ENCODE assay signal across 8 cellular contexts in genomic region chr10:6300106-6300783, GRCh38.
DNase-seq lines count a peak whose midpoint lies in the region; ATAC-seq and TF ChIP-seq lines count a peak whose summit lies in the region.

No MANE protein-coding gene starts in this region.

- peak; percentile 49 for DNase-seq in GM13977 (ENCODE audit: low spot score)
- DNase-seq in LHCN-M2 (ENCODE audit: low read depth) = peak; percentile 34
- no peak for DNase-seq in activated T-helper 1 cell treated with anti-CD3 and anti-CD28 coated beads, Interleukin-12 subunit alpha, Interleukin-12 subunit beta, Interleukin-2, Interleukin-4 antibody, amounts not matched to agents 30 ng/mL and 10 ng/mL and 1 ng/mL, durations not matched to agents 14 hours and 24 hours and 36 hours (ENCODE audit: low spot score)
- DNase-seq in islet precursor cell = peak; percentile 65
- DNase-seq in upper lobe of left lung = peak in 1 of 2 donors; percentile 44
- no peak for DNase-seq in smooth muscle cell (lab: John Stamatoyannopoulos, UW; ENCODE audit: unreplicated experiment)
- DNase-seq in NCI-H2227 (lab: John Stamatoyannopoulos, UW; ENCODE audit: unreplicated experiment) = no peak

- no peaks in the 10 kb centered on the region for H3K27me3 Mint-ChIP-seq in activated T-helper 1 cell treated with anti-CD3 and anti-CD28 coated beads, Interleukin-12 subunit alpha, Interleukin-12 subunit beta, Interleukin-2, Interleukin-4 antibody, amounts not matched to agents 30 ng/mL and 10 ng/mL and 1 ng/mL, durations not matched to agents 14 hours and 24 hours and 36 hours (ENCODE audit: insufficient read depth)

- no peaks in the 10 kb centered on the region for H3K27me3 ChIP-seq in upper lobe of left lung
- no peaks in the 10 kb centered on the region for H3K27me3 ChIP-seq in smooth muscle cell (ENCODE audit: low read depth)

- peak in 1 of 4 donors; percentile 38 for TF ChIP-seq POLR2A in upper lobe of left lung (IDR thresholded peaks at IDR 0.05)

- no peak overlapping the region for H3K4me2 ChIP-seq in smooth muscle cell

- no peaks in the 10 kb centered on the region for H3F3A ChIP-seq in smooth muscle cell (ENCODE audit: low read depth)

- H3K9ac ChIP-seq in smooth muscle cell (ENCODE audit: low read depth) = no peak overlapping the region

- WGBS in upper lobe of left lung, 2 donors = 29 to 46% methylated on average over 14 of the region's 14 CpGs
- WGBS in smooth muscle cell (ENCODE audit: low lambda C conversion rate) = 78% methylated on average over 14 of the region's 14 CpGs

- no peak overlapping the region for H2AFZ ChIP-seq in smooth muscle cell (ENCODE audit: low read depth)

- no peaks in the 10 kb centered on the region for H3K9me3 Mint-ChIP-seq in activated T-helper 1 cell treated with anti-CD3 and anti-CD28 coated beads, Interleukin-12 subunit alpha, Interleukin-12 subunit beta, Interleukin-2, Interleukin-4 antibody, amounts not matched to agents 30 ng/mL and 10 ng/mL and 1 ng/mL, durations not matched to agents 14 hours and 24 hours and 36 hours

- H3K4me3 ChIP-seq in upper lobe of left lung = no peak overlapping the region
- H3K4me3 ChIP-seq in smooth muscle cell = no peak overlapping the region

- no peaks in the 10 kb centered on the region for H3K79me2 ChIP-seq in smooth muscle cell (ENCODE audit: low read depth)

- H3K36me3 Mint-ChIP-seq in activated T-helper 1 cell treated with anti-CD3 and anti-CD28 coated beads, Interleukin-12 subunit alpha, Interleukin-12 subunit beta, Interleukin-2, Interleukin-4 antibody, amounts not matched to agents 30 ng/mL and 10 ng/mL and 1 ng/mL, durations not matched to agents 14 hours and 24 hours and 36 hours (ENCODE audit: low read depth) = peaks cover 14% of the 10 kb centered on the region

- TF ChIP-seq CTCF in GM13977 (IDR thresholded peaks at IDR 0.05; ENCODE audit: extremely low read depth, insufficient read depth, missing control alignments) (no peak), upper lobe of left lung (IDR thresholded peaks at IDR 0.05) (peak in 1 of 6 experiments; percentile 4), smooth muscle cell (IDR thresholded peaks at IDR 0.05; ENCODE audit: borderline replicate concordance, insufficient read depth, poor library complexity, severe bottlenecking) (no peak)

- TF ChIP-seq EP300 in upper lobe of left lung (IDR thresholded peaks at IDR 0.05) = no peak

- H4K20me1 ChIP-seq in smooth muscle cell (ENCODE audit: low read depth) = peaks cover 17% of the 10 kb centered on the region

- H3K27ac ChIP-seq in upper lobe of left lung = peak overlapping the region; percentile 14 to 61 (median 32)
- no peak overlapping the region for H3K27ac ChIP-seq in smooth muscle cell (ENCODE audit: low read depth)

- H3K9me3 ChIP-seq in upper lobe of left lung = no peaks in the 10 kb centered on the region
- no peaks in the 10 kb centered on the region for H3K9me3 ChIP-seq in smooth muscle cell (replicated peaks; ENCODE audit: low read depth)

- ATAC-seq in GM21786 (IDR thresholded peaks at IDR 0.05; ENCODE audit: unreplicated experiment) (peak; percentile 80), upper lobe of left lung (ENCODE audit: low FRiP score in 2 of 2) (peak; percentile 52 to 71)

- H3K36me3 ChIP-seq in upper lobe of left lung = no peaks in the 10 kb centered on the region
- no peaks in the 10 kb centered on the region for H3K36me3 ChIP-seq in smooth muscle cell (ENCODE audit: low read depth)

- H3K4me1 Mint-ChIP-seq in activated T-helper 1 cell treated with anti-CD3 and anti-CD28 coated beads, Interleukin-12 subunit alpha, Interleukin-12 subunit beta, Interleukin-2, Interleukin-4 antibody, amounts not matched to agents 30 ng/mL and 10 ng/mL and 1 ng/mL, durations not matched to agents 14 hours and 24 hours and 36 hours (ENCODE audit: low read depth) = peaks cover 60% of the 10 kb centered on the region

- H3K4me1 ChIP-seq in upper lobe of left lung (peaks cover 13 to 28% (median 24%) of the 10 kb centered on the region in 4 donors), smooth muscle cell (ENCODE audit: low read depth) (no peaks in the 10 kb centered on the region)

- peak overlapping the region; percentile 56 for H3K27ac Mint-ChIP-seq in activated T-helper 1 cell treated with anti-CD3 and anti-CD28 coated beads, Interleukin-12 subunit alpha, Interleukin-12 subunit beta, Interleukin-2, Interleukin-4 antibody, amounts not matched to agents 30 ng/mL and 10 ng/mL and 1 ng/mL, durations not matched to agents 14 hours and 24 hours and 36 hours

- intact Hi-C loops in activated T-helper 1 cell treated with anti-CD3 and anti-CD28 coated beads, Interleukin-12 subunit alpha, Interleukin-12 subunit beta, Interleukin-2, Interleukin-4 antibody, amounts not matched to agents 30 ng/mL and 10 ng/mL and 1 ng/mL, durations not matched to agents 14 hours and 24 hours and 36 hours (cut with micrococcal nuclease) = no loop called here

- peak overlapping the region; percentile 6 for H3K4me3 Mint-ChIP-seq in activated T-helper 1 cell treated with anti-CD3 and anti-CD28 coated beads, Interleukin-12 subunit alpha, Interleukin-12 subunit beta, Interleukin-2, Interleukin-4 antibody, amounts not matched to agents 30 ng/mL and 10 ng/mL and 1 ng/mL, durations not matched to agents 14 hours and 24 hours and 36 hours

- in situ Hi-C loops in GM13977 (cut with MboI; ENCODE audit: low pct_unique_long_range_greater_than_20kb, low sequenced_read_pairs, unreplicated experiment) = no loop called here

Comparison
In these comparisons a context has a peak if more than half of its experiments do, and no peak if none do; other contexts are left out.
1. DNase-seq: peak in GM13977 (single experiment), LHCN-M2 (single experiment) and islet precursor cell (single experiment); none in activated T-helper 1 cell treated with anti-CD3 and anti-CD28 coated beads, Interleukin-12 subunit alpha, Interleukin-12 subunit beta, Interleukin-2, Interleukin-4 antibody, amounts not matched to agents 30 ng/mL and 10 ng/mL and 1 ng/mL, durations not matched to agents 14 hours and 24 hours and 36 hours (single experiment), smooth muscle cell (single experiment) and NCI-H2227 (single experiment).